Comparison of ENCODE assay signal across 1 cellular context in the genomic region with DNA sequence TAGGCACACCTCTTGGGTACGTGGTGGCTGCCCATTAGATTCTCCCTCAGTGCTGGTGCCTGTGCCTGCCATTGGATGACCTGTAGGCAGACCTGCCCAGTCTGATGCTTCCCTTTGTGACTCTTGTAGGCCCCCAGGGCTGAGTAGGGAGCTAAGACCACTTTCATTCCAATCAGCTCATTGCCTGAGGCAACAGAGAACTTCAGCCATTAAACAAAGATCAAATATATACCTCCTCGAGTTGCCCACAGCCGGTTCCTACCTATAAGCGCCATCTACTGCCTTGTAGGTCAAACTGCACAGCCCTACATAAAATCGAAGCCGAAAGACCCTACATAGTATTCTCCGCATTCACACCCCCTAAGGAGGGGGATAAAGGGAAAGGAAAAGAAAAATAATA.
TF ChIP-seq lines count a peak whose summit lies in the region.

No MANE protein-coding gene starts in this region.

TF ChIP-seq in H1, 55 proteins besides CTCF, POLR2A, EP300 and RAD21:
- TF ChIP-seq SP1 (IDR thresholded peaks at IDR 0.05; ENCODE audit: low read depth, low read length) = no peak
- TF ChIP-seq YY1 (IDR thresholded peaks at IDR 0.05; ENCODE audit: low read depth, low read length) = 0 out of 2 replicates have a peak, but pooled peaks have one; percentile 54
- TF ChIP-seq ZNF274 (IDR thresholded peaks at IDR 0.05; ENCODE audit: borderline replicate concordance, extremely low read depth, low read length) = no peak
- TF ChIP-seq FOSL1 (IDR thresholded peaks at IDR 0.05; ENCODE audit: insufficient read depth, low read depth, low read length) = no peak
- TF ChIP-seq SIX5 (IDR thresholded peaks at IDR 0.05; ENCODE audit: low read depth, low read length) = no peak
- TF ChIP-seq RFX5 (IDR thresholded peaks at IDR 0.05; ENCODE audit: borderline replicate concordance, low read depth, low read length) = no peak
- TF ChIP-seq, protein P1, sequence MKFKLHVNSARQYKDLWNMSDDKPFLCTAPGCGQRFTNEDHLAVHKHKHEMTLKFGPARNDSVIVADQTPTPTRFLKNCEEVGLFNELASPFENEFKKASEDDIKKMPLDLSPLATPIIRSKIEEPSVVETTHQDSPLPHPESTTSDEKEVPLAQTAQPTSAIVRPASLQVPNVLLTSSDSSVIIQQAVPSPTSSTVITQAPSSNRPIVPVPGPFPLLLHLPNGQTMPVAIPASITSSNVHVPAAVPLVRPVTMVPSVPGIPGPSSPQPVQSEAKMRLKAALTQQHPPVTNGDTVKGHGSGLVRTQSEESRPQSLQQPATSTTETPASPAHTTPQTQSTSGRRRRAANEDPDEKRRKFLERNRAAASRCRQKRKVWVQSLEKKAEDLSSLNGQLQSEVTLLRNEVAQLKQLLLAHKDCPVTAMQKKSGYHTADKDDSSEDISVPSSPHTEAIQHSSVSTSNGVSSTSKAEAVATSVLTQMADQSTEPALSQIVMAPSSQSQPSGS (IDR thresholded peaks at IDR 0.05; ENCODE audit: low read length) = no peak
- TF ChIP-seq MAFK (IDR thresholded peaks at IDR 0.05; ENCODE audit: low read depth, low read length) = no peak
